Comparison of ENCODE assay signal across 8 cellular contexts in the genomic region with DNA sequence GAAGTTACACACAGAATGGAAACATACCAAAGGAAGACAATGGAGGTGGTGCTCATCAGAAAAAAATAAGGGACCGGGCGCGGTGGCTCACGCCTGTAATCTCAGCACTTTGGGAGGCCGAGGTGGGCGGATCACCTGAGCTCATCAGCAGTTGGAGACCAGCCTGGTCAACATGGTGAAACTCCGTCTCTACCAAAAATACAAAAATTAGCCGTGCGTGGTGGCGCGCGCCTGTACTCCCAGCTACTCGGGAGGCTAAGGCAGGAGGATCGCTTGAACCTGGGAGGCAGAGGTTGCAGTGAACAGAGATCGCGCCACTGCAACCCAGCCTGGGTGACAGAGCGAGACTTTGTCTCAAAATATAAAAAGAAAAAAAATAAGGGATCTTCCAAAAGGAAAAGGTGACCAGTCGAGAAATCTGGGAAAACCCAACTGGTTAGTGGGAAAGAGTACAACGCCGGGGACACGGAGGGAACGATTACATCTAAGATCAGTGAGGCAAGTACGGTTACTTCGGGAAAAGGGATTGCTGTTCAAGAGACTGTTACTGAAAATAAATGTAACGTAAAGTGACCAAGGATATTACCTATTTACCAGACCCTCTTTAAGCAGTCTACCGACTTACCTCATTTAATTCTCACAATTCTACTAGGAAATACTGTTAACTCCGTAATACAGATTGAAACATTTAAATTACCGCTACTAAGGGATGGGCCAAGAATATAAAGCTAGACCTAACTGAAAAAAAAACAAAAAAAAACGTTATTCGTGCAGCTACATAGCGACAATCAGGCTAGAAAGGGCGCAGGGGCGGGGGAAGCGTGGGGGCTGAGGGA. TPM values are rescaled to one million over a fixed set of nuclear protein-coding genes. Genes with fewer than 3 reads are reported as not detected.
A peak's percentile ranks its signal among the peaks of the same experiment; 100 is the strongest.
DNase-seq lines count a peak whose midpoint lies in the region; ATAC-seq and TF ChIP-seq lines count a peak whose summit lies in the region.

No MANE protein-coding gene starts in this region.

- H3K9me3 ChIP-seq in KOPT-K1 (ENCODE audit: insufficient read depth, low read length, poor library complexity, severe bottlenecking) (no peaks in the 10 kb centered on the region), mononuclear cell (ENCODE audit: low read depth, low read length) (no peaks in the 10 kb centered on the region)

- peaks cover 17% of the 10 kb centered on the region for H3K4me1 ChIP-seq in mononuclear cell (ENCODE audit: insufficient read depth, low read length)

- H3K27me3 ChIP-seq in BJ (ENCODE audit: control insufficient read depth, insufficient read depth, low read length) (no peaks in the 10 kb centered on the region), mononuclear cell (ENCODE audit: insufficient read depth, low read length) (no peaks in the 10 kb centered on the region)

- TF ChIP-seq CTCF in BJ (IDR thresholded peaks at IDR 0.05; ENCODE audit: insufficient read depth, low read depth, low read length) (no peak), cardiac fibroblast (IDR thresholded peaks at IDR 0.05; ENCODE audit: low read depth, low read length) (no peak), GM10266 (IDR thresholded peaks at IDR 0.05; ENCODE audit: control insufficient read depth, insufficient read depth, low read depth, missing control alignments) (no peak)

- CTCF ChIA-PET in BJ (lab: Yijun Ruan, JAX), result interaction anchor here (0.9 to 1.4 kb wide), 4 partner anchors 9 to 21 kb away, joined by 3 to 4 read pairs (median 4); no protein-coding TSS in a partner anchor

- DNase-seq in BJ (ENCODE audit: low read depth) (no peak), cardiac fibroblast (ENCODE audit: low read depth in 2 of 2) (peak; percentile 5 to 12), NCI-H2081 (lab: John Stamatoyannopoulos, UW) (no peak), GM10266 (ENCODE audit: extremely low spot score) (no peak)

- ATAC-seq in HG02759 (IDR thresholded peaks at IDR 0.05; ENCODE audit: unreplicated experiment) (no peak), HG03108 (IDR thresholded peaks at IDR 0.05; ENCODE audit: unreplicated experiment) (no peak)

- H3K4me3 ChIP-seq in BJ (ENCODE audit: low read depth, low read length) (peak overlapping the region; percentile 91), cardiac fibroblast (replicated peaks in 1 of 2; ENCODE audit: low read depth in 2 of 2, low read length in 2 of 2) (peak overlapping the region; percentile 89 to 92), mononuclear cell (ENCODE audit: low read length) (peak overlapping the region; percentile 82)

- peak overlapping the region; percentile 93 for H3K27ac ChIP-seq in KOPT-K1 (ENCODE audit: low read depth, low read length, poor library complexity, severe bottlenecking)

- H3K36me3 ChIP-seq in BJ (ENCODE audit: control insufficient read depth, insufficient read depth, low read length), result peaks cover 3% of the 10 kb centered on the region
- peaks cover 43% of the 10 kb centered on the region for H3K36me3 ChIP-seq in KOPT-K1 (ENCODE audit: insufficient read depth, low read length)

- POLR2A ChIA-PET in BJ (lab: Charles Lee), result no interaction called here

RNA-seq across cellular contexts. Expression of a gene that starts 0.8 kb away (rescaled TPM):
- 275 and 299 TPM in 2 replicates for polyA plus RNA-seq in BJ (2011; rRNA removed)
- 131 and 209 TPM in 2 replicates for polyA minus RNA-seq in BJ (2011; rRNA and poly(A)+ RNA removed)
- total RNA-seq in mononuclear cell, result 119 TPM

RNA-seq across cellular contexts. Expression of a gene that starts 1.1 kb away (rescaled TPM):
- 0.52 and 0.59 TPM in 2 replicates for polyA plus RNA-seq in BJ (2011; rRNA removed)
- polyA minus RNA-seq in BJ (2011; rRNA and poly(A)+ RNA removed), result not detected in 2 replicates
- not detected for total RNA-seq in mononuclear cell

RNA-seq across cellular contexts. Expression of a gene that starts 31.7 kb away (rescaled TPM):
- not detected in 2 replicates for polyA plus RNA-seq in BJ (2011; rRNA removed)
- polyA minus RNA-seq in BJ (2011; rRNA and poly(A)+ RNA removed), result not detected in 2 replicates
- not detected for total RNA-seq in mononuclear cell

RNA-seq across cellular contexts. Expression of a gene that starts 38.2 kb away (rescaled TPM):
- not detected in 2 replicates for polyA plus RNA-seq in BJ (2011; rRNA removed)
- polyA minus RNA-seq in BJ (2011; rRNA and poly(A)+ RNA removed), result not detected in 2 replicates
- not detected for total RNA-seq in mononuclear cell

RNA-seq across cellular contexts. Expression of a gene that starts 41.8 kb away (rescaled TPM):
- polyA plus RNA-seq in BJ (2011; rRNA removed), result 31.9 and 41.1 TPM in 2 replicates
- polyA minus RNA-seq in BJ (2011; rRNA and poly(A)+ RNA removed), result 13.9 and 23.6 TPM in 2 replicates
- 16.5 TPM for total RNA-seq in mononuclear cell

Comparison
In these comparisons a context has a peak if more than half of its experiments do, and no peak if none do; other contexts are left out.
1. DNase-seq: peak in cardiac fibroblast (2 of 2); none in BJ (single experiment), NCI-H2081 (0 of 2) and GM10266 (single experiment).
2. Peak in every context shown above with its lines, with median percentiles within 50 percentile points of each other: H3K4me3 ChIP-seq.